In the genomic region with DNA sequence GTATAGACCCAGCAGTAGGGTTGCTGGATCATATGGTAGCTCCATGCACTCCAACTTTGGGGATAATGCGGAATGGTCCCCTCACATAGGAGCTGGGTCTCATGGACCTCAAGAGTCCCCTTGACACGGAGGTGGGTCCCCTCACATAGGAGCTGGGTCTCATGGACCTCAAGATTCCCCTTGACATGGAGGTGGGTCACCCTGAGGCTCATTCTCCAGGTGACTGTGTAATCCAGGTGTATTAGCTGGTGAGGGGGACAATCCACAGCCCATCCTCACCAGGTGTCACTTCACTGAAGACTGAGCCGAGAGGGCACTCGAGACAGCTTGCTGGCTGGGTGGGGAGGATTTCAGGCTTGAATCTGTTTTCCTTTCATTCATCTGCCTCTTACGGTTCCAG, we compare ENCODE assay signal across 23 cellular contexts.
"Had no signal": no experiment of that assay in that cellular context is flagged by ENCODE, and none has a peak within 500 bp of the region (broad histone marks: within the 10 kb centered on the region; RNA-seq: fewer than 3 reads in every experiment).

No MANE protein-coding gene starts in this region.

- H3K4me1 Mint-ChIP-seq: activated naive CD4-positive, alpha-beta T cell treated with anti-CD3 and anti-CD28 coated beads, Interleukin-2, amount 10 ng/mL, durations not matched to agents 7 days and 5 days; central memory CD8-positive, alpha-beta T cell had no signal

- H3K9me3 ChIP-seq: esophagus muscularis mucosa, right atrium auricular region, testis, transverse colon had no signal

- DNase-seq: activated CD4-positive, alpha-beta T cell treated with anti-CD3 and anti-CD28 coated beads for 48 hours; activated CD4-positive, alpha-beta T cell treated with anti-CD3 and anti-CD28 coated beads, Interleukin-2, amount 50 U/mL, for 48 hours; activated naive CD4-positive, alpha-beta T cell treated with anti-CD3 and anti-CD28 coated beads, Interleukin-2, amount 10 ng/mL, durations not matched to agents 7 days and 5 days; activated T-cell treated with anti-CD3 and anti-CD28 coated beads, Interleukin-2, amount 50 U/mL, for 72 hours; amygdala; dermis blood vessel endothelial cell; effector CD4-positive, alpha-beta T cell; foreskin keratinocyte; mammary epithelial cell; midbrain; naive thymus-derived CD4-positive, alpha-beta T cell; occipital lobe; stimulated activated CD4-positive, alpha-beta T cell treated with anti-CD3 and anti-CD28 coated beads, Interleukin-2, amount 100 ng/mL, for 48 hours; stimulated activated naive CD4-positive, alpha-beta T cell treated with Interleukin-2 at 50 U/mL for 16 hours; testis; transverse colon had no signal

- H3K36me3 Mint-ChIP-seq: activated naive CD4-positive, alpha-beta T cell treated with anti-CD3 and anti-CD28 coated beads, Interleukin-2, amount 10 ng/mL, durations not matched to agents 7 days and 5 days; naive thymus-derived CD4-positive, alpha-beta T cell; neural progenitor cell had no signal

- ATAC-seq: activated CD4-positive, CD25-positive, alpha-beta regulatory T cell treated with anti-CD3 and anti-CD28 coated beads, Interleukin-2, amount 50 U/mL, for 24 hours; activated T-cell treated with anti-CD3 and anti-CD28 coated beads, Interleukin-2, amount 50 U/mL, for 72 hours; foreskin keratinocyte; naive thymus-derived CD4-positive, alpha-beta T cell had no signal

- H3K9me3 Mint-ChIP-seq: activated naive CD4-positive, alpha-beta T cell treated with anti-CD3 and anti-CD28 coated beads, Interleukin-2, amount 10 ng/mL, durations not matched to agents 7 days and 5 days; activated T-cell treated with anti-CD3 and anti-CD28 coated beads, Interleukin-2, amount 50 U/mL, for 72 hours; central memory CD8-positive, alpha-beta T cell; naive thymus-derived CD4-positive, alpha-beta T cell; neural progenitor cell had no signal

- H3K27ac ChIP-seq: foreskin keratinocyte, neural progenitor cell, parathyroid adenoma, right atrium auricular region, SK-N-MC, testis, transverse colon had no signal

- H3K27me3 ChIP-seq: esophagus muscularis mucosa, neural progenitor cell, right atrium auricular region, testis, transverse colon had no signal

- H3K36me3 ChIP-seq: esophagus muscularis mucosa, neural progenitor cell, right atrium auricular region, transverse colon had no signal

- H3K27me3 Mint-ChIP-seq: central memory CD8-positive, alpha-beta T cell; naive thymus-derived CD4-positive, alpha-beta T cell had no signal

- H3K27ac Mint-ChIP-seq: activated naive CD4-positive, alpha-beta T cell treated with anti-CD3 and anti-CD28 coated beads, Interleukin-2, amount 10 ng/mL, durations not matched to agents 7 days and 5 days; activated T-cell treated with anti-CD3 and anti-CD28 coated beads, Interleukin-2, amount 50 U/mL, for 72 hours; naive thymus-derived CD4-positive, alpha-beta T cell; neural progenitor cell had no signal

- H3K4me3 Mint-ChIP-seq: activated naive CD4-positive, alpha-beta T cell treated with anti-CD3 and anti-CD28 coated beads, Interleukin-2, amount 10 ng/mL, durations not matched to agents 7 days and 5 days; activated T-cell treated with anti-CD3 and anti-CD28 coated beads, Interleukin-2, amount 50 U/mL, for 72 hours; central memory CD8-positive, alpha-beta T cell; naive thymus-derived CD4-positive, alpha-beta T cell; neural progenitor cell had no signal

- H3K4me3 ChIP-seq: esophagus muscularis mucosa, neural progenitor cell, right atrium auricular region, SK-N-MC, testis, transverse colon had no signal

- H3K4me1 ChIP-seq: foreskin keratinocyte, neural progenitor cell, parathyroid adenoma, right atrium auricular region, testis, transverse colon had no signal
